In the genomic region with DNA sequence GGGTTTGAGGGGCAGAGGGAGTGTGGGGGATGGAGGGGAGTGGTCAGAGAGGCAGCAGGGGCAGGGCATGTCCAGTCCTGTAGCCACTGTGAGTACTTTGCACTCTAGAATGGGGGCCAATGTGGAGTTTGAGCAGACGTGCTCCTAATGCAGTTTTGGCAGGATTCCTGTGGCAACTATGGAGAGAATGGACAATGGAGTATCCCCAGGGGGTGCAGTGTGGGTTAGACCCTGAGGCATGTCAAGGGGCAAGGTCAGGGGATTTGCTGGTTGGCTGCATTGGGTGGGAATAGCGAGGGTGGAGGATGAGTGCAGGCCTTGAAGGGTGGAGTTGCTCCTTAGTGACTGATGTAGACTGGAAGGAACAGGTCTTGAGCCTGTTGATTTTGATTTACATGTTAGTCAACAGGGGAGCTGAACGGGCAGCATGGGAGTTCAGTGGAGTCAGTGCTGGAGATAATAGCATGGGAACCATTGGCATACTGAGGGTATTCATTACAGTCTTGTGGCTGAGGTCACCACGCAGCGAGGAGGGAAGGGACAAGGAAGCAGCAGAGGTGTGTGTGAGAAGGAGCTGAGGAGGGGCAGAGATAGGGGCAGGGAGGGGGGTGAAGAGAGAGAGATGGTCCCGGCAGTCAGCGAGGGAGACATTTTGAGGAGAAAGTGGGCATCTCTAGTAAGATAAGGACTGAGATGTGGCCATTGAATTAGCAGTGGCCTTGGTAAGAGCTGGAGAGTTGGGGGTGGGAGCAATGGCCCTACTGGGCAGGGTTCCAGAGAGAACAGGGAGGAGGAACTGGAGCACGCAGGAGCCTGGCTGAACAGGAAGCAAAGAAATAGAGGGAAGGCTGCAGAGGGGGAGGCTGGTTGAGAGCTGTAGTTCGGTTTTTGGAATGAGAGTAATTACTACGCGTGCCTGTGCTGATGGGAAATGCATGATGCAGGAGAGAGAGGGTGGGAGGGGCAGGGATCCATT, we compare ENCODE assay signal across 7 cellular contexts.
DNase-seq lines count a peak whose midpoint lies in the region; ATAC-seq and TF ChIP-seq lines count a peak whose summit lies in the region.

No MANE protein-coding gene starts in this region.

- H3K4me2 ChIP-seq in Loucy (ENCODE audit: low read depth, low read length, poor library complexity, severe bottlenecking) (peak overlapping the region; percentile 50), hepatocyte (no peak overlapping the region)

- H3K27ac Mint-ChIP-seq in activated naive CD4-positive, alpha-beta T cell treated with anti-CD3 and anti-CD28 coated beads, Interleukin-2, amount 50 U/mL, for 72 hours: peak overlapping the region; percentile 41 to 91
- H3K27ac Mint-ChIP-seq in stimulated activated naive B cell treated with anti-CD40 and anti-IgM and Interleukin-4, amounts not matched to agents 10 μg/mL and 1 μg/mL and 100 μg/mL, for 72 hours: peak overlapping the region; percentile 63

- H3K36me3 ChIP-seq in Loucy (ENCODE audit: insufficient read depth, low read length): no peaks in the 10 kb centered on the region
- H3K36me3 ChIP-seq in hepatocyte (replicated peaks; ENCODE audit: insufficient read depth, low read depth): no peaks in the 10 kb centered on the region

- H3K27me3 ChIP-seq in Loucy (ENCODE audit: insufficient read depth, low read length, poor library complexity, severe bottlenecking) (no peaks in the 10 kb centered on the region), hepatocyte (no peaks in the 10 kb centered on the region)

- H3K4me1 ChIP-seq in Loucy (ENCODE audit: insufficient read depth, low read length, poor library complexity, severe bottlenecking) (peaks cover 69% of the 10 kb centered on the region), hepatocyte (ENCODE audit: insufficient read depth) (peaks cover 38% of the 10 kb centered on the region)

- peaks cover 8% of the 10 kb centered on the region; the same call in 1 of the 2 replicates for H3F3A ChIP-seq in Loucy (ENCODE audit: low read depth)

- no peak for ATAC-seq in activated naive CD4-positive, alpha-beta T cell treated with anti-CD3 and anti-CD28 coated beads, Interleukin-2, amount 50 U/mL, for 72 hours
- ATAC-seq in stimulated activated naive B cell treated with anti-CD40 and anti-IgM and Interleukin-4, amounts not matched to agents 10 μg/mL and 1 μg/mL and 100 μg/mL, for 72 hours (replicated peaks): no peak
- ATAC-seq in HG02938 (IDR thresholded peaks at IDR 0.05; ENCODE audit: unreplicated experiment): no peak

- H3K4me1 Mint-ChIP-seq in stimulated activated naive B cell treated with anti-CD40 and anti-IgM and Interleukin-4, amounts not matched to agents 10 μg/mL and 1 μg/mL and 100 μg/mL, for 72 hours: peaks cover 51 to 76% of the 10 kb centered on the region in 2 donors

- no peak overlapping the region for H2AFZ ChIP-seq in Loucy (ENCODE audit: low read length)
- H2AFZ ChIP-seq in hepatocyte: no peak overlapping the region

- no peaks in the 10 kb centered on the region for H3K27me3 Mint-ChIP-seq in stimulated activated naive B cell treated with anti-CD40 and anti-IgM and Interleukin-4, amounts not matched to agents 10 μg/mL and 1 μg/mL and 100 μg/mL, for 72 hours

- no peak for TF ChIP-seq CTCF in Loucy (conservative IDR thresholded peaks at IDR 0.05; ENCODE audit: low read length)
- TF ChIP-seq CTCF in hepatocyte (IDR thresholded peaks at IDR 0.05; ENCODE audit: poor library complexity): no peak

- H3K79me2 ChIP-seq in Loucy (ENCODE audit: insufficient read depth, low read length) (peaks cover 98% of the 10 kb centered on the region), hepatocyte (peaks cover 90% of the 10 kb centered on the region)

- H4K20me1 ChIP-seq in Loucy (ENCODE audit: insufficient read depth, low read length, poor library complexity, severe bottlenecking): peaks cover 28% of the 10 kb centered on the region
- H4K20me1 ChIP-seq in hepatocyte (ENCODE audit: insufficient read depth, poor library complexity, severe bottlenecking): peaks cover 44% of the 10 kb centered on the region

- DNase-seq in activated naive CD4-positive, alpha-beta T cell treated with anti-CD3 and anti-CD28 coated beads, Interleukin-2, amount 50 U/mL, for 72 hours (ENCODE audit: low spot score in 2 of 2): no peak
- DNase-seq in hepatocyte (ENCODE audit: low spot score) (no peak), occipital lobe (lab: John Stamatoyannopoulos, UW) (no peak), COR-L47 (lab: John Stamatoyannopoulos, UW) (no peak)
- no peak for DNase-seq in stimulated activated naive B cell treated with anti-CD40 and anti-IgM and Interleukin-4, amounts not matched to agents 10 μg/mL and 1 μg/mL and 100 μg/mL, for 72 hours

- no peak overlapping the region for H3K4me3 ChIP-seq in Loucy (ENCODE audit: low read length, poor library complexity, severe bottlenecking)
- no peak overlapping the region for H3K4me3 ChIP-seq in hepatocyte

- H3K9me3 ChIP-seq in Loucy (ENCODE audit: insufficient read depth, low read depth, low read length): peaks cover 7% of the 10 kb centered on the region; the same call in 1 of the 2 replicates
- H3K9me3 ChIP-seq in hepatocyte (ENCODE audit: low read depth): no peaks in the 10 kb centered on the region

- no peaks in the 10 kb centered on the region for H3K9me2 ChIP-seq in Loucy (replicated peaks; ENCODE audit: low read depth, low read length)
- H3K9me2 ChIP-seq in hepatocyte (replicated peaks; ENCODE audit: insufficient read depth): no peaks in the 10 kb centered on the region

- 82% methylated on average over 11 of the region's 11 CpGs for WGBS in hepatocyte (ENCODE audit: low lambda C conversion rate, missing lambda C conversion rate)

- H3K27ac ChIP-seq in hepatocyte: peak overlapping the region; percentile 62

- peaks cover 12 to 39% of the 10 kb centered on the region in 2 donors for H3K36me3 Mint-ChIP-seq in activated naive CD4-positive, alpha-beta T cell treated with anti-CD3 and anti-CD28 coated beads, Interleukin-2, amount 50 U/mL, for 72 hours
- H3K36me3 Mint-ChIP-seq in stimulated activated naive B cell treated with anti-CD40 and anti-IgM and Interleukin-4, amounts not matched to agents 10 μg/mL and 1 μg/mL and 100 μg/mL, for 72 hours: peaks cover 10 to 16% of the 10 kb centered on the region in 2 donors

- peaks cover 12 to 22% of the 10 kb centered on the region in 2 donors for H3K9me3 Mint-ChIP-seq in activated naive CD4-positive, alpha-beta T cell treated with anti-CD3 and anti-CD28 coated beads, Interleukin-2, amount 50 U/mL, for 72 hours
- peaks cover 12 to 15% of the 10 kb centered on the region in 2 donors for H3K9me3 Mint-ChIP-seq in stimulated activated naive B cell treated with anti-CD40 and anti-IgM and Interleukin-4, amounts not matched to agents 10 μg/mL and 1 μg/mL and 100 μg/mL, for 72 hours

- H3K9ac ChIP-seq in Loucy (ENCODE audit: low read depth, low read length, poor library complexity, severe bottlenecking): no peak overlapping the region

- H3K4me3 Mint-ChIP-seq in stimulated activated naive B cell treated with anti-CD40 and anti-IgM and Interleukin-4, amounts not matched to agents 10 μg/mL and 1 μg/mL and 100 μg/mL, for 72 hours: no peak overlapping the region
